ENCODE assay signal across 8 cellular contexts in the genomic region with DNA sequence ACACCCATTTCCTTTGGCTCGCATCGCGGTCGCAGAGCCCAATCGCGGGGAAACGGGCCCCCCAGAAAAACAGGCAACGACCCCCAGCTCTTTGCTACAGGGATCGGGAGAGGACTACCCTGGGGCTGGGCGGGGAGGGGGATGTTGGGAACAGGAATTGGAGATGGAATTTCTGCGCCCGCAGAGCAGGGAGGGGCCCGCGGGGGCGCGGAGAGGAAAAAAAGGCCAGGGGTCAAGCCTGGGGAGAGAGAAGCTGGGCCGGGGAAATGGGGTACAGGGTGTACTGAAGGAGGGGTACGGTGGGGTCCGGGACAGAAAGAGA. TPM values are rescaled to one million over a fixed set of nuclear protein-coding genes. Genes with fewer than 3 reads are reported as not detected.
A peak's percentile ranks its signal among the peaks of the same experiment; 100 is the strongest.
DNase-seq lines count a peak whose midpoint lies in the region; ATAC-seq and TF ChIP-seq lines count a peak whose summit lies in the region.

No MANE protein-coding gene starts in this region.

- H3K23ac ChIP-seq in mesenchymal stem cell (ENCODE audit: low read length in 2 of 2), result no peak overlapping the region

- H3K18ac ChIP-seq in mesenchymal stem cell (ENCODE audit: low read depth in 1 of 2, low read length in 2 of 2), result peak overlapping the region; percentile 90 to 99

- H3K27ac ChIP-seq in heart left ventricle, result peak overlapping the region; percentile 36 to 84 (median 66)
- H3K27ac ChIP-seq in mesenchymal stem cell (ENCODE audit: low read length, poor library complexity, severe bottlenecking), result peak overlapping the region; percentile 71

- WGBS in heart left ventricle, 4 donors, result 0 to 2% (median 1%) methylated on average over 19 of the region's 19 CpGs
- 2% methylated on average over 19 of the region's 19 CpGs for WGBS in mesenchymal stem cell

- peak overlapping the region; percentile 94 to 95 for H3K4ac ChIP-seq in mesenchymal stem cell (ENCODE audit: low read depth in 1 of 2, low read length in 2 of 2)

- TF ChIP-seq POLR2A in heart left ventricle (IDR thresholded peaks at IDR 0.05), result no peak

- H3K4me2 ChIP-seq in mesenchymal stem cell (ENCODE audit: low read length, poor library complexity, severe bottlenecking), result peak overlapping the region; percentile 96

- DNase-seq in heart left ventricle (peak in 2 of 5 donors; percentile 9 to 29), cardiac septum (ENCODE audit: low spot score) (no peak), cardiac fibroblast (ENCODE audit: low read depth in 2 of 2) (peak in 1 of 2 donors; percentile 22), mesenchymal stem cell (no peak), NCI-H187 treated with DMSO at 0.1 percent for 48 hours (lab: John Stamatoyannopoulos, UW) (no peak), DMS153 (lab: John Stamatoyannopoulos, UW) (no peak)

- intact Hi-C loops in heart left ventricle (cut with DNase I) (loop anchor here in 6 of 10 donors (5.0 to 10.0 kb wide), 6 partner anchors 141 to 371 kb away; a partner anchor contains a TSS), cardiac septum (cut with DNase I) (loop anchor here (5.0 to 10.0 kb wide), 3 partner anchors 143 to 361 kb away; no protein-coding TSS in a partner anchor)

- TF ChIP-seq CTCF in heart left ventricle (IDR thresholded peaks at IDR 0.05) (no peak), cardiac fibroblast (IDR thresholded peaks at IDR 0.05; ENCODE audit: low read depth, low read length) (no peak)

- peak overlapping the region; percentile 96 for H4K8ac ChIP-seq in mesenchymal stem cell (ENCODE audit: low read length)

- peak overlapping the region; percentile 79 for H2AFZ ChIP-seq in mesenchymal stem cell (ENCODE audit: low read depth, low read length)

- H3K4me1 ChIP-seq in heart left ventricle (peaks cover 0 to 30% (median 5%) of the 10 kb centered on the region in 12 donors), mesenchymal stem cell (ENCODE audit: control insufficient read depth, insufficient read depth, low read depth, low read length) (no peaks in the 10 kb centered on the region)

- peak overlapping the region in 1 of 2 experiments; percentile 97 for H2BK12ac ChIP-seq in mesenchymal stem cell (ENCODE audit: low read length in 2 of 2)

- peak overlapping the region; percentile 74 for H2BK5ac ChIP-seq in mesenchymal stem cell (ENCODE audit: low read depth, low read length, poor library complexity, severe bottlenecking)

- ATAC-seq in heart left ventricle (peak in 2 of 4 donors; percentile 1 to 2), GM21529 (IDR thresholded peaks at IDR 0.05; ENCODE audit: unreplicated experiment) (no peak), GM18517 (IDR thresholded peaks at IDR 0.05; ENCODE audit: unreplicated experiment) (no peak)

- H3K14ac ChIP-seq in mesenchymal stem cell (ENCODE audit: low read length in 2 of 2), result peak overlapping the region in 1 of 2 experiments; percentile 89

- no peak overlapping the region for H2AK5ac ChIP-seq in mesenchymal stem cell (ENCODE audit: low read length, severe bottlenecking)

- H2BK15ac ChIP-seq in mesenchymal stem cell (ENCODE audit: low read depth, poor library complexity, severe bottlenecking), result peak overlapping the region; percentile 60

- H3K4me3 ChIP-seq in heart left ventricle, result peak overlapping the region; percentile 52 to 79 (median 72)
- peak overlapping the region; percentile 67 to 76 for H3K4me3 ChIP-seq in cardiac fibroblast (replicated peaks in 1 of 2; ENCODE audit: low read depth in 2 of 2, low read length in 2 of 2)
- H3K4me3 ChIP-seq in mesenchymal stem cell (ENCODE audit: insufficient read depth in 1 of 2, low read depth in 1 of 2, low read length in 2 of 2), result peak overlapping the region; percentile 72 to 94

- H2BK120ac ChIP-seq in mesenchymal stem cell (ENCODE audit: low read depth, low read length), result peak overlapping the region; percentile 86

- H3K9me3 ChIP-seq in heart left ventricle, result no peaks in the 10 kb centered on the region
- H3K9me3 ChIP-seq in mesenchymal stem cell (ENCODE audit: control insufficient read depth, low read length), result no peaks in the 10 kb centered on the region

- H3K79me1 ChIP-seq in mesenchymal stem cell (replicated peaks; ENCODE audit: low read length, poor library complexity, severe bottlenecking), result no peaks in the 10 kb centered on the region

- H3K36me3 ChIP-seq in heart left ventricle (no peaks in the 10 kb centered on the region), mesenchymal stem cell (ENCODE audit: control insufficient read depth in 1 of 2, insufficient read depth in 2 of 2, low read depth in 1 of 2, low read length in 2 of 2) (no peaks in the 10 kb centered on the region)

- H3K27me3 ChIP-seq in heart left ventricle (peaks cover 0 to 47% (median 7%) of the 10 kb centered on the region in 9 donors), mesenchymal stem cell (ENCODE audit: control insufficient read depth in 1 of 2, insufficient read depth in 1 of 2, low read length in 2 of 2) (no peaks in the 10 kb centered on the region)

- peak overlapping the region; percentile 94 for H3K9ac ChIP-seq in mesenchymal stem cell (ENCODE audit: low read length)

- H4K91ac ChIP-seq in mesenchymal stem cell (ENCODE audit: low read length), result peak overlapping the region; percentile 90

RNA-seq across cellular contexts. Expression of a gene that starts 0.4 kb away (rescaled TPM):
- 10 to 100 TPM; 14.3 to 40.2 (median 27.2) TPM for total RNA-seq in heart left ventricle
- 10 to 100 TPM in 1 of 2 donors, 1 to 10 TPM in 1; 10.0 to 15.5 TPM for polyA plus RNA-seq in heart left ventricle
- total RNA-seq in cardiac septum, result 27.7 TPM
- 111 TPM for polyA plus RNA-seq in mesenchymal stem cell (2013, experiment 1 of 2)
- polyA plus RNA-seq in mesenchymal stem cell (2013, experiment 2 of 2), result 130 TPM
